2 cellular contexts compared by ENCODE assay signal in the genomic region with DNA sequence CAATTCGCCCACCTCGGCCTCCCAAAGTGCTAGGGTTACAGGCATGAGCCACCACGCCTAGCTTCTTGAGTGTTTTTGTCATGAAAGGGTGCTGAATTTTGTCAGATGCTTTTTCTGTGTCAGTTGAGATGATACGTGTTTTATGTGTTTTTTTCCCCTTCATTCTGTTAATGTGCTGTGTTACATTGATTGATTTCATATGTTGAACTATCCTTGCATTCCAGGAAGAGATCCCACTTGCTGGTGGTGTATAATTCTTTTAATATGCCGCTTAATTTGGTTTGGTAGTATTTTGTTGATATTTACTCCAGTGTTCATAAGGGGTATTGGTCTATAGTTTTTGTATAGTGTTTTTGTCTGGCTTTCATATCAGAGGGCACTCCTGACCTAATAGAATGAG.
TF ChIP-seq lines count a peak whose summit lies in the region.

No MANE protein-coding gene starts in this region.

TF ChIP-seq in HEK293, 187 proteins besides CTCF, POLR2A, EP300 and RAD21:
- TF ChIP-seq ZFHX2 (tag by site-specific recombination; conservative IDR thresholded peaks at IDR 0.05): no peak
- TF ChIP-seq SETDB1 (IDR thresholded peaks at IDR 0.05; ENCODE audit: insufficient read length, low read length): peak; percentile 49

TF ChIP-seq in GM12878, 131 proteins besides CTCF, POLR2A, EP300 and RAD21:
- TF ChIP-seq SMC3 (IDR thresholded peaks at IDR 0.05; ENCODE audit: borderline replicate concordance, low read length) (no peak), PKNOX1 (IDR thresholded peaks at IDR 0.05) (peak; percentile 9; the same call in 1 of the 2 replicates)
TF ChIP-seq in GM12878: peak in this region for 1.
